Comparison of ENCODE assay signal across 17 cellular contexts in the genomic region with DNA sequence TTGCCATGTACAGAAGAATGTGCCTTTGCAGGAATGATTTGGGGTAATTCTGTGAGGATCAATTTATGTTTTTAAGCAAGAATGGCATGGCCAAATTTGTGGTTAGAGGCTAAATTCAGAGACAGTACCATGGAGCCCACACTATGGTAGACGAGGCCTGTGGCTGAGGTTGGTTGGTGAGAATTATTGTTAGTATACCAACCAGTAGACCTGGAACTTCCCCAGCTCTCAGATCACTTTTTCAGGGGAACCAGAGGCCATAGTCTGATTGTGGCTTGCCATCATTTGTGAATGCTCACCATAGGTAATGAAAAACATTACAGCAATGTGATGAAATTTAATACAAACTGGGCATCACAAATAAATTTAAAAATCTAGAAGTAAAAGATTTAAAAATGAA. TPM values are rescaled to one million over a fixed set of nuclear protein-coding genes. Genes with fewer than 3 reads are reported as not detected.
A peak's percentile ranks its signal among the peaks of the same experiment; 100 is the strongest.
DNase-seq lines count a peak whose midpoint lies in the region; ATAC-seq, FAIRE-seq and TF ChIP-seq lines count a peak whose summit lies in the region.
"Had no signal": no experiment of that assay in that cellular context is flagged by ENCODE, and none has a peak within 500 bp of the region (broad histone marks: within the 10 kb centered on the region; RNA-seq: fewer than 3 reads in every experiment).

No MANE protein-coding gene starts in this region.

- H3K4me3 ChIP-seq in Peyer's patch, result no peak overlapping the region
- H3K4me3 ChIP-seq: suprapubic skin had no signal

- TF ChIP-seq POLR2A in Peyer's patch (IDR thresholded peaks at IDR 0.05), result no peak

- no peak overlapping the region for H3K27ac ChIP-seq in Peyer's patch
- H3K27ac ChIP-seq: suprapubic skin had no signal

- no peaks in the 10 kb centered on the region for H3K4me1 ChIP-seq in Peyer's patch

- peaks cover 0 to 10% (median 0%) of the 10 kb centered on the region in 3 donors for H3K36me3 ChIP-seq in Peyer's patch
- H3K36me3 ChIP-seq: suprapubic skin had no signal

- no peak for DNase-seq in stimulated activated naive B cell treated with anti-CD40 and anti-IgM and Interleukin-4, amounts not matched to agents 10 μg/mL and 1 μg/mL and 100 μg/mL, for 72 hours
- DNase-seq in D721Med (ENCODE audit: insufficient read length, low spot score) (no peak), NCI-H2081 treated with DMSO at 0.1 percent for 48 hours (lab: John Stamatoyannopoulos, UW) (no peak), Peyer's patch (no peak)
- DNase-seq: activated CD4-positive, alpha-beta T cell treated with anti-CD3 and anti-CD28 coated beads, Interleukin-2, amount 50 U/mL, for 48 hours; activated naive CD8-positive, alpha-beta T cell treated with anti-CD3 and anti-CD28 coated beads, Interleukin-2, amount 10 ng/mL, durations not matched to agents 7 days and 5 days; activated T-cell treated with anti-CD3 and anti-CD28 coated beads, Interleukin-2, amount 50 U/mL, for 4 hours; NCI-H1930; NCI-H774 had no signal

- no peak overlapping the region for H3K4me3 Mint-ChIP-seq in stimulated activated naive B cell treated with anti-CD40 and anti-IgM and Interleukin-4, amounts not matched to agents 10 μg/mL and 1 μg/mL and 100 μg/mL, for 72 hours
- H3K4me3 Mint-ChIP-seq: activated naive CD8-positive, alpha-beta T cell treated with anti-CD3 and anti-CD28 coated beads, Interleukin-2, amount 10 ng/mL, durations not matched to agents 7 days and 5 days; activated T-cell treated with anti-CD3 and anti-CD28 coated beads, Interleukin-2, amount 50 U/mL, for 4 hours; B cell had no signal

- TF ChIP-seq CTCF in D721Med (IDR thresholded peaks at IDR 0.05; ENCODE audit: insufficient read depth, missing control alignments) (no peak), Peyer's patch (IDR thresholded peaks at IDR 0.05) (no peak)

- no peaks in the 10 kb centered on the region for H3K9me3 ChIP-seq in Peyer's patch
- H3K9me3 ChIP-seq: suprapubic skin had no signal

- peaks cover 0 to 3% of the 10 kb centered on the region in 2 donors for H3K9me3 Mint-ChIP-seq in stimulated activated naive B cell treated with anti-CD40 and anti-IgM and Interleukin-4, amounts not matched to agents 10 μg/mL and 1 μg/mL and 100 μg/mL, for 72 hours
- H3K9me3 Mint-ChIP-seq: activated naive CD8-positive, alpha-beta T cell treated with anti-CD3 and anti-CD28 coated beads, Interleukin-2, amount 10 ng/mL, durations not matched to agents 7 days and 5 days; activated T-cell treated with anti-CD3 and anti-CD28 coated beads, Interleukin-2, amount 50 U/mL, for 4 hours had no signal

- H3K36me3 Mint-ChIP-seq in stimulated activated naive B cell treated with anti-CD40 and anti-IgM and Interleukin-4, amounts not matched to agents 10 μg/mL and 1 μg/mL and 100 μg/mL, for 72 hours, result peaks cover 18 to 41% of the 10 kb centered on the region in 2 donors

- H3K4me1 Mint-ChIP-seq in stimulated activated naive B cell treated with anti-CD40 and anti-IgM and Interleukin-4, amounts not matched to agents 10 μg/mL and 1 μg/mL and 100 μg/mL, for 72 hours, result peaks cover 6% of the 10 kb centered on the region in 2 donors
- H3K4me1 Mint-ChIP-seq: activated naive CD8-positive, alpha-beta T cell treated with anti-CD3 and anti-CD28 coated beads, Interleukin-2, amount 10 ng/mL, durations not matched to agents 7 days and 5 days; B cell had no signal

- no peak overlapping the region for H3K27ac Mint-ChIP-seq in stimulated activated naive B cell treated with anti-CD40 and anti-IgM and Interleukin-4, amounts not matched to agents 10 μg/mL and 1 μg/mL and 100 μg/mL, for 72 hours
- H3K27ac Mint-ChIP-seq: activated naive CD8-positive, alpha-beta T cell treated with anti-CD3 and anti-CD28 coated beads, Interleukin-2, amount 10 ng/mL, durations not matched to agents 7 days and 5 days; B cell had no signal

- FAIRE-seq in D721Med (lab: Jason Lieb, UNC), result no peak
- FAIRE-seq: H54 had no signal

- ATAC-seq in GM19043 (IDR thresholded peaks at IDR 0.05; ENCODE audit: low read depth, unreplicated experiment) (peak; percentile 71), GM21825 (IDR thresholded peaks at IDR 0.05; ENCODE audit: unreplicated experiment) (peak; percentile 71), HG03175 (IDR thresholded peaks at IDR 0.05; ENCODE audit: unreplicated experiment) (peak; percentile 63)
- ATAC-seq in stimulated activated naive B cell treated with anti-CD40 and anti-IgM and Interleukin-4, amounts not matched to agents 10 μg/mL and 1 μg/mL and 100 μg/mL, for 72 hours (replicated peaks), result peak; percentile 74 to 75
- ATAC-seq: activated T-cell treated with anti-CD3 and anti-CD28 coated beads, Interleukin-2, amount 50 U/mL, for 4 hours; sciatic nerve had no signal

- H3K27me3 ChIP-seq in Peyer's patch, result no peaks in the 10 kb centered on the region
- H3K27me3 ChIP-seq: suprapubic skin had no signal

- H3K27me3 Mint-ChIP-seq in stimulated activated naive B cell treated with anti-CD40 and anti-IgM and Interleukin-4, amounts not matched to agents 10 μg/mL and 1 μg/mL and 100 μg/mL, for 72 hours, result no peaks in the 10 kb centered on the region
- H3K27me3 Mint-ChIP-seq: activated naive CD8-positive, alpha-beta T cell treated with anti-CD3 and anti-CD28 coated beads, Interleukin-2, amount 10 ng/mL, durations not matched to agents 7 days and 5 days; B cell had no signal

RNA-seq across cellular contexts. Expression of a gene that starts 56.3 kb away (rescaled TPM):
- total RNA-seq in Peyer's patch, result 1 to 10 TPM; 1.2 to 5.8 (median 1.5) TPM
- total RNA-seq: B cell, mononuclear cell had no signal
